ENCODE assay signal across 8 cellular contexts in the genomic region with DNA sequence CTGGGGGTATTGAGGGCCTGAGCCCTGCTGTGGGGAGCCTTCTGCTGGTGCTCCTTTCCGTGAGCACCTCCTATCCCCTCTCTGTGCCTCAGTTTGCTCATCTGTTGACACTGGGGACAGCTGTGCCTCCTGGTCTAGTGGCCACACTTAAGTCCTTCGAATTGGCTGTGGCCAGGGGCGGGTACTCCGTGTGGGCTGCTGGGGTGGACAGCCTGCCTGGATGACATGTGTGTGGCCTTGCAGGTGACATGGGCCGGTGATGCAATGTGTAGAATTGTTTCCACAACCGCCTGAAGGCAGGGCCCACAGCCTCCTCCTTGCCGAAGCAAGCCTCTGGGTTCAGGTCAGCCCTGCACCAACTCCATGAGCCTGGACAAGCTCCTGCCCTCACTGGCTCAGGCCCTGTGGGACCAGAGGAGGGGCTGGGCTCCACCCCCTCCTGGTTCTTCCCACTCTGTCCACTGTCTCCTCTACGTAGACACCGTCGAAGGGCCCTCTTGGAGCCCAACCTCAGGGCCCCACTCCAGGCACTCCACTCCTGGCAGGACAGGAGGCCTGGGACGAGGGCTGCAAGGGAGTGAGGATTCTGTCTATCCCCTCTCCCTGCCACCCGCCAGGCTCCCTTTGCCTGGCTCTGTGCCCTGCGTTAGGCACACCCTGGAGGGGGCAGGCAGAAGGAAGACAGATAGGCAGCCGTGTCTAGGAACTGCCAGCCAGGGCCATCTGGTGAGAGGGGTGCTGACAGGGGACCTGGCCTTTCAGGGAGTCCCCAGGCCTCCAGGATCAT. TPM values are rescaled to one million over a fixed set of nuclear protein-coding genes. Genes with fewer than 3 reads are reported as not detected.
DNase-seq lines count a peak whose midpoint lies in the region; ATAC-seq and TF ChIP-seq lines count a peak whose summit lies in the region.

No MANE protein-coding gene starts in this region.

- H2AK9ac ChIP-seq in IMR-90 (replicated peaks; ENCODE audit: low read depth, low read length, poor library complexity): peak overlapping the region; percentile 100

- H3K9ac ChIP-seq in IMR-90 (ENCODE audit: low read depth, low read length) (peak overlapping the region; percentile 74), skeletal muscle satellite cell (ENCODE audit: low read depth, low read length) (peak overlapping the region; percentile 71)

- H2BK15ac ChIP-seq in IMR-90 (ENCODE audit: low read depth, low read length): peak overlapping the region; percentile 65; the same call in 2 of the 3 replicates

- no peaks in the 10 kb centered on the region for H3K36me3 Mint-ChIP-seq in activated naive CD4-positive, alpha-beta T cell treated with anti-CD3 and anti-CD28 coated beads, Interleukin-2, amount 10 ng/mL, durations not matched to agents 7 days and 5 days

- peak overlapping the region; percentile 47 for H3K4me3 ChIP-seq in BE2C (ENCODE audit: low read depth, low read length)
- peak overlapping the region; percentile 51 for H3K4me3 ChIP-seq in IMR-90 (ENCODE audit: insufficient read depth, low read depth, low read length)
- peak overlapping the region; percentile 80 for H3K4me3 ChIP-seq in left ventricle myocardium inferior
- peak overlapping the region; percentile 69 for H3K4me3 ChIP-seq in skeletal muscle satellite cell (ENCODE audit: low read length)

- peak overlapping the region; percentile 82 for H3K23ac ChIP-seq in IMR-90 (ENCODE audit: low read depth, low read length)

- H3K14ac ChIP-seq in IMR-90 (replicated peaks; ENCODE audit: low read depth, low read length): peak overlapping the region; percentile 97

- no peak overlapping the region for H3K27ac Mint-ChIP-seq in activated naive CD4-positive, alpha-beta T cell treated with anti-CD3 and anti-CD28 coated beads, Interleukin-2, amount 10 ng/mL, durations not matched to agents 7 days and 5 days

- WGBS in IMR-90 (ENCODE audit: extremely low coverage in 2 of 2, insufficient read length in 1 of 2), 2 experiments: 49% methylated on average over 3 of the region's 14 CpGs; no CpG with 5 or more reads in 1 of the 2 experiments

- peaks cover 44% of the 10 kb centered on the region for H3K27me3 Mint-ChIP-seq in activated naive CD4-positive, alpha-beta T cell treated with anti-CD3 and anti-CD28 coated beads, Interleukin-2, amount 10 ng/mL, durations not matched to agents 7 days and 5 days

- peaks cover 16% of the 10 kb centered on the region for H3K9me1 ChIP-seq in IMR-90 (ENCODE audit: insufficient read depth, low read length)

- no peak for TF ChIP-seq CTCF in BE2C (IDR thresholded peaks at IDR 0.05; ENCODE audit: low read depth, low read length)
- TF ChIP-seq CTCF in IMR-90 (conservative IDR thresholded peaks at IDR 0.05; ENCODE audit: low read depth, low read length): no peak
- TF ChIP-seq CTCF in left ventricle myocardium inferior (IDR thresholded peaks at IDR 0.05; ENCODE audit: borderline replicate concordance): no peak

- peak overlapping the region; percentile 94 for H2BK5ac ChIP-seq in IMR-90 (ENCODE audit: low read depth, low read length, poor library complexity, severe bottlenecking)

- no peak for TF ChIP-seq RAD21 in IMR-90 (IDR thresholded peaks at IDR 0.05; ENCODE audit: low read length)

- H2BK20ac ChIP-seq in IMR-90 (ENCODE audit: low read depth, low read length): peak overlapping the region; percentile 69

- peak overlapping the region; percentile 91 for H3K4me2 ChIP-seq in IMR-90 (ENCODE audit: low read depth, low read length)
- peak overlapping the region; percentile 90 for H3K4me2 ChIP-seq in skeletal muscle satellite cell (ENCODE audit: low read length)

- intact Hi-C loops in IMR-90 (cut with micrococcal nuclease): no loop called here
- intact Hi-C loops in left ventricle myocardium inferior (cut with micrococcal nuclease): no loop called here

- no peaks in the 10 kb centered on the region for H3K9me3 Mint-ChIP-seq in activated naive CD4-positive, alpha-beta T cell treated with anti-CD3 and anti-CD28 coated beads, Interleukin-2, amount 10 ng/mL, durations not matched to agents 7 days and 5 days

- peak overlapping the region; percentile 98 for H3K4ac ChIP-seq in IMR-90 (ENCODE audit: low read depth, low read length)

- H3K4me3 Mint-ChIP-seq in activated naive CD4-positive, alpha-beta T cell treated with anti-CD3 and anti-CD28 coated beads, Interleukin-2, amount 10 ng/mL, durations not matched to agents 7 days and 5 days: peak overlapping the region; percentile 84

- peak overlapping the region; percentile 92 for H2AFZ ChIP-seq in IMR-90 (replicated peaks; ENCODE audit: low read length, poor library complexity)

- H3K56ac ChIP-seq in IMR-90 (ENCODE audit: extremely low read depth, insufficient read depth, low read length): peak overlapping the region; percentile 48

- H3K4me1 ChIP-seq in BE2C (peaks cover 43% of the 10 kb centered on the region), IMR-90 (ENCODE audit: control insufficient read depth, insufficient read depth, low read length) (peaks cover 38% of the 10 kb centered on the region), left ventricle myocardium inferior (peaks cover 81% of the 10 kb centered on the region), skeletal muscle satellite cell (ENCODE audit: control insufficient read depth, insufficient read depth, low read length) (peaks cover 53% of the 10 kb centered on the region)

- H4K5ac ChIP-seq in IMR-90 (ENCODE audit: low read depth, low read length): peak overlapping the region; percentile 98

- peak; percentile 7 for ATAC-seq in IMR-90 (ENCODE audit: low read depth)
- no peak for ATAC-seq in GM19023 (IDR thresholded peaks at IDR 0.05; ENCODE audit: unreplicated experiment)
- no peak for ATAC-seq in GM18867 (IDR thresholded peaks at IDR 0.05; ENCODE audit: unreplicated experiment)

- DNase-seq in BE2C: peak; percentile 83
- no peak for DNase-seq in IMR-90
- DNase-seq in activated naive CD4-positive, alpha-beta T cell treated with anti-CD3 and anti-CD28 coated beads, Interleukin-2, amount 10 ng/mL, durations not matched to agents 7 days and 5 days: no peak
- DNase-seq in left ventricle myocardium inferior: peak; percentile 51
- no peak for DNase-seq in NCI-H1436 treated with DMSO at 0.1 percent for 48 hours (lab: John Stamatoyannopoulos, UW)

- peak overlapping the region; percentile 93 for H4K91ac ChIP-seq in IMR-90 (ENCODE audit: insufficient read depth, low read depth, low read length)

- H2AK5ac ChIP-seq in IMR-90 (ENCODE audit: low read depth, low read length): peak overlapping the region; percentile 97

- H3K27me3 ChIP-seq in BE2C (no peaks in the 10 kb centered on the region), IMR-90 (ENCODE audit: control insufficient read depth, insufficient read depth, low read length) (no peaks in the 10 kb centered on the region), left ventricle myocardium inferior (ENCODE audit: low read depth) (no peaks in the 10 kb centered on the region), skeletal muscle satellite cell (ENCODE audit: control insufficient read depth, insufficient read depth, low read length) (no peaks in the 10 kb centered on the region)

- dilution Hi-C loops in IMR-90 (cut with HindIII; ENCODE audit: low sequenced_read_pairs, unreplicated experiment): no loop called here

- no peak for TF ChIP-seq POLR2A in IMR-90 (IDR thresholded peaks at IDR 0.05; ENCODE audit: low read depth, low read length)

- POLR2A ChIA-PET in IMR-90 (lab: Charles Lee; ENCODE audit: unreplicated experiment): no interaction called here

- no peaks in the 10 kb centered on the region for H3K36me3 ChIP-seq in BE2C
- no peaks in the 10 kb centered on the region for H3K36me3 ChIP-seq in IMR-90 (ENCODE audit: control insufficient read depth, insufficient read depth, low read length)
- H3K36me3 ChIP-seq in left ventricle myocardium inferior: no peaks in the 10 kb centered on the region
- H3K36me3 ChIP-seq in skeletal muscle satellite cell (ENCODE audit: insufficient read depth, low read length): no peaks in the 10 kb centered on the region

- peak overlapping the region; percentile 97 for H2BK120ac ChIP-seq in IMR-90 (ENCODE audit: low read depth, low read length)

- CTCF ChIA-PET in IMR-90 (lab: Yijun Ruan, JAX): no interaction called here
- CTCF ChIA-PET in activated naive CD4-positive, alpha-beta T cell treated with anti-CD3 and anti-CD28 coated beads, Interleukin-2, amount 10 ng/mL, durations not matched to agents 7 days and 5 days (lab: Charles Lee): interaction anchor here (1.1 kb wide), 1 partner anchor 11 kb away, joined by 3 read pairs; no protein-coding TSS in a partner anchor

- BruUV-seq in IMR-90 (replicated peaks; lab: Mats Ljungman, UMichigan): no TSS peak

- in situ Hi-C loops in IMR-90 (cut with MboI; ENCODE audit: low sequenced_read_pairs): no loop called here

- no peaks in the 10 kb centered on the region; the same call in 1 of the 2 replicates for H4K20me1 ChIP-seq in IMR-90 (ENCODE audit: insufficient read depth, low read length)

- H3K18ac ChIP-seq in IMR-90 (ENCODE audit: low read depth, low read length): peak overlapping the region; percentile 88

- H3K79me1 ChIP-seq in IMR-90 (ENCODE audit: low read depth in 1 of 2, low read length in 2 of 2): peaks cover 12 to 56% of the 10 kb centered on the region in 2 experiments; a peak in 3 of 4 replicates

- H3K4me1 Mint-ChIP-seq in activated naive CD4-positive, alpha-beta T cell treated with anti-CD3 and anti-CD28 coated beads, Interleukin-2, amount 10 ng/mL, durations not matched to agents 7 days and 5 days: peaks cover 63% of the 10 kb centered on the region

- peak overlapping the region; percentile 85 for H3K27ac ChIP-seq in IMR-90 (ENCODE audit: insufficient read depth, low read length)
- H3K27ac ChIP-seq in left ventricle myocardium inferior (replicated peaks): peak overlapping the region; percentile 94

- peak overlapping the region; percentile 38 to 97 for H4K8ac ChIP-seq in IMR-90 (ENCODE audit: low read depth in 2 of 2, low read length in 2 of 2)

- H3K9me3 ChIP-seq in BE2C (no peaks in the 10 kb centered on the region), IMR-90 (ENCODE audit: control insufficient read depth, insufficient read depth, low read length) (no peaks in the 10 kb centered on the region), left ventricle myocardium inferior (replicated peaks) (no peaks in the 10 kb centered on the region), skeletal muscle satellite cell (replicated peaks; ENCODE audit: low read length) (no peaks in the 10 kb centered on the region)

RNA-seq across cellular contexts. Expression of a gene that starts 1.2 kb away (rescaled TPM):
- polyA plus RNA-seq in BE2C (2012; ENCODE audit: insufficient read depth, insufficient read length, low read depth): 35.4 TPM
- total RNA-seq in IMR-90 (2012; rRNA removed) (8.9 and 9.0 TPM in 2 replicates), left ventricle myocardium inferior (24.7 TPM)
- 37.2 and 45.3 TPM in 2 replicates for polyA plus RNA-seq in IMR-90 (2012; rRNA removed)
- 20.8 and 21.2 TPM in 2 replicates for polyA plus RNA-seq in IMR-90 (2012; cell fraction: cytosol; rRNA removed)
- polyA plus RNA-seq in IMR-90 (2012; cell fraction: nucleus; rRNA removed; ENCODE audit: low replicate concordance): 229 and 480 TPM in 2 replicates
- total RNA-seq in skeletal muscle satellite cell (2012; rRNA removed): 16.4 and 30.4 TPM in 2 replicates

RNA-seq across cellular contexts. Expression of a gene that starts 38.0 kb away (rescaled TPM):
- 47.1 TPM for polyA plus RNA-seq in BE2C (2012; ENCODE audit: insufficient read depth, insufficient read length, low read depth)
- total RNA-seq in IMR-90 (2012; rRNA removed): 33.3 and 36.9 TPM in 2 replicates
- 38.5 and 46.1 TPM in 2 replicates for polyA plus RNA-seq in IMR-90 (2012; rRNA removed)
- polyA plus RNA-seq in IMR-90 (2012; cell fraction: cytosol; rRNA removed): 48.6 and 56.4 TPM in 2 replicates
- polyA plus RNA-seq in IMR-90 (2012; cell fraction: nucleus; rRNA removed; ENCODE audit: low replicate concordance): 120 and 143 TPM in 2 replicates
- total RNA-seq in left ventricle myocardium inferior: 19.4 TPM
- total RNA-seq in skeletal muscle satellite cell (2012; rRNA removed): 37.4 and 41.6 TPM in 2 replicates

RNA-seq across cellular contexts. Expression of a gene that starts 49.5 kb away (rescaled TPM):
- 184 TPM for polyA plus RNA-seq in BE2C (2012; ENCODE audit: insufficient read depth, insufficient read length, low read depth)
- total RNA-seq in IMR-90 (2012; rRNA removed): 117 and 122 TPM in 2 replicates
- polyA plus RNA-seq in IMR-90 (2012; rRNA removed): 190 and 215 TPM in 2 replicates
- 170 and 354 TPM in 2 replicates for polyA plus RNA-seq in IMR-90 (2012; cell fraction: cytosol; rRNA removed)
- 291 and 369 TPM in 2 replicates for polyA plus RNA-seq in IMR-90 (2012; cell fraction: nucleus; rRNA removed; ENCODE audit: low replicate concordance)
- total RNA-seq in left ventricle myocardium inferior: 212 TPM
- 109 and 111 TPM in 2 replicates for total RNA-seq in skeletal muscle satellite cell (2012; rRNA removed)

Comparison
In these comparisons a context has a peak if more than half of its experiments do, and no peak if none do; other contexts are left out.
1. DNase-seq: peak in BE2C (single experiment) and left ventricle myocardium inferior (single experiment); none in IMR-90 (single experiment), activated naive CD4-positive, alpha-beta T cell treated with anti-CD3 and anti-CD28 coated beads, Interleukin-2, amount 10 ng/mL, durations not matched to agents 7 days and 5 days (single experiment) and NCI-H1436 treated with DMSO at 0.1 percent for 48 hours (single experiment).
2. Peak in every context shown above with its lines, with median percentiles within 50 percentile points of each other: H3K4me3 ChIP-seq.